Comparison of ENCODE assay signal across 6 cellular contexts in genomic region chr19:38375748-38376147, GRCh38. TPM values are rescaled to one million over a fixed set of nuclear protein-coding genes. Genes with fewer than 3 reads are reported as not detected.
A peak's percentile ranks its signal among the peaks of the same experiment; 100 is the strongest.
DNase-seq lines count a peak whose midpoint lies in the region; TF ChIP-seq lines count a peak whose summit lies in the region.

No MANE protein-coding gene starts in this region.

- CTCF ChIA-PET in GM10248 (lab: Yijun Ruan, JAX) = interaction anchor here (0.6 to 2.0 kb wide), 6 partner anchors 9 to 478 kb away, joined by 3 to 4 read pairs (median 4); partner anchors contain the start of gene CATSPERG

- POLR2A ChIA-PET in GM10248 (lab: Yijun Ruan, JAX) = interaction anchor here (0.7 to 3.2 kb wide), 3 partner anchors 10 to 782 kb away, joined by 4 to 40 read pairs (median 9); partner anchors contain the start of genes GGN and SPRED3

- 53% methylated on average over 5 of the region's 5 CpGs for WGBS in suprapubic skin

- peaks cover 6% of the 10 kb centered on the region for H3K27me3 Mint-ChIP-seq in T-helper 2 cell treated with Interferon-gamma antibody and Interleukin-4, amounts not matched to agents 5 μg/mL and 100 μg/mL, for 36 hours (ENCODE audit: low read depth)

- H3K9me3 Mint-ChIP-seq in T-helper 2 cell treated with Interferon-gamma antibody and Interleukin-4, amounts not matched to agents 5 μg/mL and 100 μg/mL, for 36 hours = no peaks in the 10 kb centered on the region

- H3K27ac Mint-ChIP-seq in T-helper 2 cell treated with Interferon-gamma antibody and Interleukin-4, amounts not matched to agents 5 μg/mL and 100 μg/mL, for 36 hours = peak overlapping the region; percentile 97

- TF ChIP-seq POLR2A in suprapubic skin (IDR thresholded peaks at IDR 0.05) = no peak

- peaks cover 27% of the 10 kb centered on the region for H3K36me3 Mint-ChIP-seq in T-helper 2 cell treated with Interferon-gamma antibody and Interleukin-4, amounts not matched to agents 5 μg/mL and 100 μg/mL, for 36 hours (ENCODE audit: low read depth)

- peaks cover 30% of the 10 kb centered on the region for H3K4me1 ChIP-seq in suprapubic skin

- H3K36me3 ChIP-seq in suprapubic skin = peaks cover 37% of the 10 kb centered on the region

- TF ChIP-seq EP300 in suprapubic skin (IDR thresholded peaks at IDR 0.05) = no peak

- peak overlapping the region; percentile 91 for H3K27ac ChIP-seq in suprapubic skin

- no peaks in the 10 kb centered on the region for H3K27me3 ChIP-seq in suprapubic skin

- DNase-seq in T-helper 2 cell treated with Interferon-gamma antibody and Interleukin-4, amounts not matched to agents 5 μg/mL and 100 μg/mL, for 36 hours (ENCODE audit: low spot score) = no peak
- DNase-seq in T-helper 2 cell (no peak), fibroblast of pulmonary artery (ENCODE audit: low read depth) (no peak), suprapubic skin (ENCODE audit: low spot score in 2 of 2) (no peak), DMS153 treated with DMSO at 0.1 percent for 48 hours (lab: John Stamatoyannopoulos, UW; ENCODE audit: unreplicated experiment) (no peak), GM10248 (ENCODE audit: extremely low spot score) (no peak)

- H3K4me1 Mint-ChIP-seq in T-helper 2 cell treated with Interferon-gamma antibody and Interleukin-4, amounts not matched to agents 5 μg/mL and 100 μg/mL, for 36 hours (ENCODE audit: low read depth) = peaks cover 16% of the 10 kb centered on the region

- H3K9me3 ChIP-seq in suprapubic skin = no peaks in the 10 kb centered on the region

- peak overlapping the region; percentile 98 for H3K4me3 Mint-ChIP-seq in T-helper 2 cell treated with Interferon-gamma antibody and Interleukin-4, amounts not matched to agents 5 μg/mL and 100 μg/mL, for 36 hours

- TF ChIP-seq CTCF in fibroblast of pulmonary artery (IDR thresholded peaks at IDR 0.05; ENCODE audit: low read length, missing control alignments) = no peak
- TF ChIP-seq CTCF in suprapubic skin (IDR thresholded peaks at IDR 0.05) = no peak
- no peak for TF ChIP-seq CTCF in GM10248 (IDR thresholded peaks at IDR 0.05; ENCODE audit: control extremely low read depth, extremely low read depth, low read depth, missing control alignments)

- peak overlapping the region; percentile 78 for H3K4me3 ChIP-seq in fibroblast of pulmonary artery (replicated peaks; ENCODE audit: low read depth, low read length)
- peak overlapping the region; percentile 80 for H3K4me3 ChIP-seq in suprapubic skin

RNA-seq across cellular contexts. Expression of gene PSMD8, which starts 1.4 kb away (rescaled TPM):
- total RNA-seq in suprapubic skin = 100 to 1,000 TPM; 190 to 303 (median 296) TPM

RNA-seq across cellular contexts. Expression of gene GGN, which starts 12.1 kb away (rescaled TPM):
- under 1 TPM in 3 of 4 donors, not detected in 1; 0.26 to 0.68 (median 0.60) TPM for total RNA-seq in suprapubic skin

RNA-seq across cellular contexts. Expression of gene SPRED3, which starts 12.7 kb away (rescaled TPM):
- total RNA-seq in suprapubic skin = 1 to 10 TPM in 2 of 4 donors, under 1 TPM in 2; 0.44 to 3.5 (median 1.2) TPM

RNA-seq across cellular contexts. Expression of gene FAM98C, which starts 27.1 kb away (rescaled TPM):
- total RNA-seq in suprapubic skin = 10 to 100 TPM; 32.6 to 45.6 (median 36.7) TPM

RNA-seq across cellular contexts. Expression of gene CATSPERG, which starts 40.1 kb away (rescaled TPM):
- 10 to 100 TPM in 2 of 4 donors, 1 to 10 TPM in 2; 4.1 to 26.3 (median 13.8) TPM for total RNA-seq in suprapubic skin
